In genomic region chr2:200353125-200353524, GRCh38 we compare ENCODE assay signal across 13 cellular contexts. TPM values are rescaled to one million over a fixed set of nuclear protein-coding genes. Genes with fewer than 3 reads are reported as not detected.
DNase-seq lines count a peak whose midpoint lies in the region; ATAC-seq and TF ChIP-seq lines count a peak whose summit lies in the region.
"Had no signal": no experiment of that assay in that cellular context is flagged by ENCODE, and none has a peak within 500 bp of the region (broad histone marks: within the 10 kb centered on the region; RNA-seq: fewer than 3 reads in every experiment).

No MANE protein-coding gene starts in this region.

- peaks cover 78% of the 10 kb centered on the region for H3K36me3 Mint-ChIP-seq in Caco-2 (ENCODE audit: insufficient read depth, unreplicated experiment)
- peaks cover 23% of the 10 kb centered on the region for H3K36me3 Mint-ChIP-seq in WTC11

- H3K27ac ChIP-seq in rectal smooth muscle tissue (ENCODE audit: low read depth, low read length), result peak overlapping the region; percentile 40
- H3K27ac ChIP-seq: SJCRH30 had no signal

- H3K4me3 ChIP-seq in Caco-2 (ENCODE audit: low read depth, low read length) (no peak overlapping the region), fibroblast of the aortic adventitia (ENCODE audit: low read depth, low read length) (no peak overlapping the region), rectal smooth muscle tissue (ENCODE audit: low read length) (no peak overlapping the region)
- H3K4me3 ChIP-seq: MG63, SJCRH30 had no signal

- H3K9me3 Mint-ChIP-seq in Caco-2 (ENCODE audit: unreplicated experiment) (no peaks in the 10 kb centered on the region), WTC11 (peaks cover 11% of the 10 kb centered on the region; the same call in 1 of the 2 replicates)

- H3K36me3 ChIP-seq in Caco-2 (ENCODE audit: control insufficient read depth, insufficient read depth, low read length) (peaks cover 3% of the 10 kb centered on the region), rectal smooth muscle tissue (ENCODE audit: control insufficient read depth, insufficient read depth, low read length) (no peaks in the 10 kb centered on the region)

- DNase-seq in Caco-2, result no peak
- DNase-seq in WTC11 (ENCODE audit: low spot score), result no peak
- DNase-seq in fibroblast of the aortic adventitia (ENCODE audit: low read depth), result peak; percentile 85
- no peak for DNase-seq in DMS153 (lab: John Stamatoyannopoulos, UW)
- DNase-seq in NCI-H2081 treated with DMSO at 0.1 percent for 48 hours (lab: John Stamatoyannopoulos, UW), result no peak
- DNase-seq: activated CD8-positive, alpha-beta memory T cell treated with anti-CD3 and anti-CD28 coated beads for 24 hours; H7; hypothalamus; MG63; SJCRH30 had no signal

- H3K4me1 Mint-ChIP-seq in Caco-2 (ENCODE audit: low read depth, unreplicated experiment) (peaks cover 77% of the 10 kb centered on the region), WTC11 (peaks cover 86% of the 10 kb centered on the region)

- intact Hi-C loops in Caco-2 (cut with micrococcal nuclease; ENCODE audit: unreplicated experiment), result no loop called here

- H3K4me1 ChIP-seq in Caco-2, result peaks cover 83% of the 10 kb centered on the region
- peaks cover 12% of the 10 kb centered on the region for H3K4me1 ChIP-seq in rectal smooth muscle tissue (ENCODE audit: control insufficient read depth, insufficient read depth, low read length)

- ATAC-seq in WTC11 (no peak), HG03571 (IDR thresholded peaks at IDR 0.05; ENCODE audit: unreplicated experiment) (no peak), GM18519 (IDR thresholded peaks at IDR 0.05; ENCODE audit: low FRiP score, unreplicated experiment) (no peak)

- H3K27ac Mint-ChIP-seq in Caco-2 (ENCODE audit: unreplicated experiment), result peak overlapping the region; percentile 89
- H3K27ac Mint-ChIP-seq in WTC11, result peak overlapping the region; percentile 94

- H3K27me3 ChIP-seq in Caco-2 (replicated peaks; ENCODE audit: control insufficient read depth, insufficient read depth, low read length) (no peaks in the 10 kb centered on the region), rectal smooth muscle tissue (ENCODE audit: control insufficient read depth, insufficient read depth, low read length) (no peaks in the 10 kb centered on the region)
- H3K27me3 ChIP-seq: MG63, SJCRH30 had no signal

- H3K4me3 Mint-ChIP-seq in Caco-2 (ENCODE audit: unreplicated experiment), result peak overlapping the region; percentile 67
- no peak overlapping the region for H3K4me3 Mint-ChIP-seq in WTC11

- H3K9me3 ChIP-seq in Caco-2, result no peaks in the 10 kb centered on the region
- H3K9me3 ChIP-seq: MG63, SJCRH30 had no signal

- no peaks in the 10 kb centered on the region for H3K27me3 Mint-ChIP-seq in Caco-2 (ENCODE audit: insufficient read depth, unreplicated experiment)
- no peaks in the 10 kb centered on the region for H3K27me3 Mint-ChIP-seq in WTC11 (ENCODE audit: low read depth)

- BruUV-seq in Caco-2 (replicated peaks; lab: Mats Ljungman, UMichigan), result TSS peak; percentile 4

- no peak for TF ChIP-seq CTCF in Caco-2 (IDR thresholded peaks at IDR 0.05; ENCODE audit: insufficient read depth in 1 of 2, low read depth in 1 of 2, low read length in 1 of 2, severe bottlenecking in 1 of 2, unreplicated experiment in 1 of 2)
- TF ChIP-seq CTCF in WTC11 (IDR thresholded peaks at IDR 0.05), result no peak
- TF ChIP-seq CTCF in fibroblast of the aortic adventitia (IDR thresholded peaks at IDR 0.05; ENCODE audit: insufficient read depth, low read length), result no peak

- CTCF ChIA-PET in Caco-2 (lab: Charles Lee), result interaction anchor here (1.0 to 1.2 kb wide), 2 partner anchors 45 to 52 kb away, joined by 3 read pairs; no protein-coding TSS in a partner anchor
- CTCF ChIA-PET in WTC11 (lab: Charles Lee), result interaction anchor here (1.4 kb wide), 1 partner anchor 298 kb away, joined by 3 read pairs; no protein-coding TSS in a partner anchor

- POLR2A ChIA-PET in Caco-2 (lab: Charles Lee), result interaction anchor here (1.4 kb wide), 2 partner anchors 47 to 52 kb away, joined by 6 to 10 read pairs; partner anchors contain the start of gene SPATS2L
- POLR2A ChIA-PET in WTC11 (lab: Charles Lee), result no interaction called here

- H3K9ac ChIP-seq in rectal smooth muscle tissue (ENCODE audit: low read length), result no peak overlapping the region

TF ChIP-seq in WTC11, 78 proteins besides CTCF, POLR2A, EP300 and RAD21:
- TF ChIP-seq TP53 (CRISPR knock-in tag; IDR thresholded peaks at IDR 0.05) (no peak), ELF4 (CRISPR knock-in tag; IDR thresholded peaks at IDR 0.05; ENCODE audit: low read depth) (no peak), KAT7 (CRISPR knock-in tag; IDR thresholded peaks at IDR 0.05; ENCODE audit: borderline replicate concordance) (no peak), ERG (CRISPR knock-in tag; IDR thresholded peaks at IDR 0.05) (no peak)

RNA-seq across cellular contexts. Expression of gene SPATS2L, which starts 46.6 kb away (rescaled TPM):
- total RNA-seq in Caco-2 (2022) (189 and 196 TPM in 2 replicates), WTC11 (2021) (103 to 112 TPM (median 111 TPM) in 3 replicates), fibroblast of the aortic adventitia (ENCODE audit: low replicate concordance) (40.7 and 117 TPM in 2 replicates)
